In genomic region chr19:48445606-48446481, GRCh38 we compare ENCODE assay signal across 8 cellular contexts. TPM values are rescaled to one million over a fixed set of nuclear protein-coding genes. Genes with fewer than 3 reads are reported as not detected.
DNase-seq lines count a peak whose midpoint lies in the region; ATAC-seq and TF ChIP-seq lines count a peak whose summit lies in the region.

TSS of gene GRWD1 (plus strand) at chr19:48445983. CDS start at chr19:48446006, 23 bp downstream.

- peaks cover 26% of the 10 kb centered on the region for H3K4me1 ChIP-seq in OCI-LY7 (ENCODE audit: insufficient read depth, low read length, poor library complexity, severe bottlenecking)

- H3K4me3 Mint-ChIP-seq in Calu3 (ENCODE audit: low read depth, unreplicated experiment), result peak within 1 kb of the TSS; percentile 99

- peak within 1 kb of the TSS; percentile 97 for H3K4me3 ChIP-seq in OCI-LY7 (ENCODE audit: low read depth, low read length, poor library complexity, severe bottlenecking)

- H3K36me3 Mint-ChIP-seq in Calu3 (ENCODE audit: insufficient read depth, unreplicated experiment), result peaks cover 61% of the 10 kb centered on the region

- ATAC-seq in GM21515 (IDR thresholded peaks at IDR 0.05; ENCODE audit: unreplicated experiment), result peak; percentile 75

- CTCF ChIA-PET in Calu3 (lab: Charles Lee) (interaction anchor here (1.0 to 2.5 kb wide), 10 partner anchors 18 to 138 kb away, joined by 3 to 27 read pairs (median 8); partner anchors contain the start of genes KDELR1, SYNGR4 and TMEM143), OCI-LY7 (lab: Charles Lee; ENCODE audit: unreplicated experiment) (no interaction called here)

- no peaks in the 10 kb centered on the region for H3K9me3 ChIP-seq in OCI-LY7 (ENCODE audit: low read length)

- no peaks in the 10 kb centered on the region for H3K9me3 Mint-ChIP-seq in Calu3 (ENCODE audit: low read depth, unreplicated experiment)

- H3K79me2 ChIP-seq in OCI-LY7 (ENCODE audit: insufficient read depth, low read depth, low read length), result peaks cover 29% of the 10 kb centered on the region

- BruUV-seq in Calu3 (replicated peaks; lab: Mats Ljungman, UMichigan), result no TSS peak
- BruUV-seq in OCI-LY7 (replicated peaks; lab: Mats Ljungman, UMichigan), result TSS peak; percentile 80

- POLR2A ChIA-PET in OCI-LY7 (lab: Charles Lee), result interaction anchor here (1.0 kb wide), 1 partner anchor 13 kb away, joined by 4 read pairs; no protein-coding TSS in a partner anchor

- intact Hi-C loops in Calu3 (cut with micrococcal nuclease; ENCODE audit: unreplicated experiment), result loop anchor here (1.0 kb wide), 2 partner anchors 55 to 138 kb away; partner anchors contain the start of gene KDELR1
- intact Hi-C loops in OCI-LY7 (cut with micrococcal nuclease; ENCODE audit: unreplicated experiment), result loop anchor here (1.0 to 5.0 kb wide), 3 partner anchors 23 to 57 kb away; partner anchors contain the start of genes CYTH2, GRIN2D and KDELR1

- H3K36me3 ChIP-seq in OCI-LY7 (ENCODE audit: insufficient read depth, low read length), result peaks cover 38% of the 10 kb centered on the region

- peak within 1 kb of the TSS; percentile 82 for H3K4me2 ChIP-seq in OCI-LY7 (ENCODE audit: low read length)

- TF ChIP-seq CTCF in Calu3 (IDR thresholded peaks at IDR 0.05; ENCODE audit: unreplicated experiment) (peak; percentile 6), OCI-LY7 (conservative IDR thresholded peaks at IDR 0.05; ENCODE audit: low read length) (peak; percentile 50)

- H3K27ac Mint-ChIP-seq in Calu3 (ENCODE audit: unreplicated experiment), result peak within 1 kb of the TSS; percentile 97

- DNase-seq in Calu3 (peak; percentile 92), HuH-7.5 (ENCODE audit: low spot score) (peak; percentile 99), OCI-LY7 (ENCODE audit: low spot score) (peak; percentile 95), activated T-cell treated with anti-CD3 and anti-CD28 coated beads for 1 hour (ENCODE audit: low read depth) (peak; percentile 84), epidermal melanocyte (ENCODE audit: insufficient read length, low spot score) (peak; percentile 99), middle frontal gyrus (ENCODE audit: extremely low spot score, low spot score) (peak; percentile 90)
- peak; percentile 83 to 88 for DNase-seq in stimulated activated CD8-positive, alpha-beta memory T cell treated with anti-CD3 and anti-CD28 coated beads, Interleukin-2, amount 100 ng/mL, for 48 hours (ENCODE audit: low read depth in 2 of 2)

- no peaks in the 10 kb centered on the region for H3K9me2 ChIP-seq in OCI-LY7 (ENCODE audit: insufficient read depth, low read length)

- H3K27me3 Mint-ChIP-seq in Calu3 (ENCODE audit: unreplicated experiment), result peaks cover 38% of the 10 kb centered on the region

- H3K27ac ChIP-seq in OCI-LY7 (ENCODE audit: low read depth, low read length, poor library complexity, severe bottlenecking), result peak within 1 kb of the TSS; percentile 70

- H3K4me1 Mint-ChIP-seq in Calu3 (ENCODE audit: low read depth, unreplicated experiment), result peaks cover 16% of the 10 kb centered on the region

- H4K20me1 ChIP-seq in OCI-LY7 (ENCODE audit: insufficient read depth, low read length), result no peaks in the 10 kb centered on the region

- peak within 1 kb of the TSS; percentile 86 for H2AFZ ChIP-seq in OCI-LY7 (ENCODE audit: low read length)

RNA-seq across cellular contexts. Expression of gene GRWD1, which starts in this region (rescaled TPM):
- total RNA-seq in Calu3 (2022) (75.0 and 76.7 TPM in 2 replicates), OCI-LY7 (2022) (26.3 and 32.1 TPM in 2 replicates)
- total RNA-seq in OCI-LY7 (2014; rRNA removed; shearing (Covaris generic)), result 34.4 and 35.8 TPM in 2 replicates

Comparison
In these comparisons a context has a peak if more than half of its experiments do, and no peak if none do; other contexts are left out.
1. Peak in every context shown above with its lines: DNase-seq, ATAC-seq, H3K4me3 ChIP-seq and H3K27ac ChIP-seq.